Comparison of ENCODE assay signal across 9 cellular contexts in the genomic region with DNA sequence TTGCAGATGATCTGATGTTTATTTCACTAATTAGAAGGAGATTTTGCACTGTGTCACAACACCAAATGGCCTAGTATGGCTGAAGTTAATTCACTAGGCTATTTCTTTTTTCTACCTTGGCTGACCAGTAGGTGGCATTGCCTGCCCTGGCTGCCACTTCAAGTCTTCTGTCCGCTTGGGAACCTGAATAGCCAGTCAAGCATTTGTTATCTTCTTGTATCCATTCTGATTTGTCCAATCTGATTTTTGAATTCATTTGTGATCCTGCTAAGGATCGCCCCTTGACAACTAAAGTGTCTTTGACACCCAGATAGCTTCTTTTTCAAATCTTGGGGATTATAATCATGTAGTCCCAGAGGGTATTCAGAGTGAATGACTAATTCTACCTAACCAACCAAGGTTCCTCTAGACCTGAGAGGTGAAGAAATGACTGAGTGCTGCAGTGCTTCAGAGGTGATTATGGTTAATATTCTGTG.
A peak's percentile ranks its signal among the peaks of the same experiment; 100 is the strongest.
DNase-seq lines count a peak whose midpoint lies in the region; ATAC-seq, FAIRE-seq and TF ChIP-seq lines count a peak whose summit lies in the region.
"Had no signal": no experiment of that assay in that cellular context is flagged by ENCODE, and none has a peak within 500 bp of the region (broad histone marks: within the 10 kb centered on the region; RNA-seq: fewer than 3 reads in every experiment).

No MANE protein-coding gene starts in this region.

- no peak overlapping the region for H3K27ac Mint-ChIP-seq in activated CD4-positive, alpha-beta memory T cell treated with anti-CD3 and anti-CD28 coated beads, Interleukin-2, amount 10 ng/mL, durations not matched to agents 7 days and 5 days
- H3K27ac Mint-ChIP-seq in osteocyte (ENCODE audit: unreplicated experiment): no peak overlapping the region
- H3K27ac Mint-ChIP-seq: dendritic cell treated with granulocyte-macrophage colony-stimulating factor and Interleukin-4, amounts not matched to agents 40 ng/mL and 50 ng/mL, for 4 days had no signal

- no peaks in the 10 kb centered on the region for H3K9me3 Mint-ChIP-seq in activated CD4-positive, alpha-beta memory T cell treated with anti-CD3 and anti-CD28 coated beads, Interleukin-2, amount 10 ng/mL, durations not matched to agents 7 days and 5 days
- H3K9me3 Mint-ChIP-seq in osteocyte (ENCODE audit: unreplicated experiment): peaks cover 8% of the 10 kb centered on the region
- H3K9me3 Mint-ChIP-seq: dendritic cell treated with granulocyte-macrophage colony-stimulating factor and Interleukin-4, amounts not matched to agents 40 ng/mL and 50 ng/mL, for 4 days had no signal

- FAIRE-seq in frontal cortex (lab: Jason Lieb, UNC): peak; percentile 53

- POLR2A ChIA-PET in activated CD4-positive, alpha-beta memory T cell treated with anti-CD3 and anti-CD28 coated beads, Interleukin-2, amount 10 ng/mL, durations not matched to agents 7 days and 5 days (lab: Charles Lee): no interaction called here

- CTCF ChIA-PET in activated CD4-positive, alpha-beta memory T cell treated with anti-CD3 and anti-CD28 coated beads, Interleukin-2, amount 10 ng/mL, durations not matched to agents 7 days and 5 days (lab: Charles Lee): interaction anchor here (0.8 to 5.1 kb wide), 6 partner anchors 12 to 532 kb away, joined by 3 to 38 read pairs (median 4); no protein-coding TSS in a partner anchor

- ATAC-seq in GM19397 (IDR thresholded peaks at IDR 0.05; ENCODE audit: unreplicated experiment) (peak; percentile 63), HG03342 (IDR thresholded peaks at IDR 0.05; ENCODE audit: unreplicated experiment) (peak; percentile 80)

- H3K4me3 Mint-ChIP-seq in activated CD4-positive, alpha-beta memory T cell treated with anti-CD3 and anti-CD28 coated beads, Interleukin-2, amount 10 ng/mL, durations not matched to agents 7 days and 5 days: no peak overlapping the region
- H3K4me3 Mint-ChIP-seq in osteocyte (ENCODE audit: unreplicated experiment): no peak overlapping the region
- H3K4me3 Mint-ChIP-seq: dendritic cell treated with granulocyte-macrophage colony-stimulating factor and Interleukin-4, amounts not matched to agents 40 ng/mL and 50 ng/mL, for 4 days had no signal

- H3K27me3 Mint-ChIP-seq in activated CD4-positive, alpha-beta memory T cell treated with anti-CD3 and anti-CD28 coated beads, Interleukin-2, amount 10 ng/mL, durations not matched to agents 7 days and 5 days: peaks cover 19% of the 10 kb centered on the region
- H3K27me3 Mint-ChIP-seq in osteocyte (ENCODE audit: unreplicated experiment): peaks cover 33% of the 10 kb centered on the region
- H3K27me3 Mint-ChIP-seq: dendritic cell treated with granulocyte-macrophage colony-stimulating factor and Interleukin-4, amounts not matched to agents 40 ng/mL and 50 ng/mL, for 4 days had no signal

- peak; percentile 82 for DNase-seq in Daoy (ENCODE audit: low read depth)
- DNase-seq in NCI-H510A (lab: John Stamatoyannopoulos, UW): peak; percentile 39
- peak; percentile 38 for DNase-seq in activated CD4-positive, alpha-beta memory T cell treated with anti-CD3 and anti-CD28 coated beads, Interleukin-2, amount 10 ng/mL, durations not matched to agents 7 days and 5 days
- DNase-seq in frontal cortex (ENCODE audit: low spot score in 2 of 2): peak; percentile 15 to 28
- no peak for DNase-seq in osteocyte (ENCODE audit: extremely low spot score, unreplicated experiment)
- no peak for DNase-seq in OCI-M2 (lab: John Stamatoyannopoulos, UW; ENCODE audit: unreplicated experiment)

- peak; percentile 94 for TF ChIP-seq CTCF in osteocyte (IDR thresholded peaks at IDR 0.05)

- H3K4me1 Mint-ChIP-seq in activated CD4-positive, alpha-beta memory T cell treated with anti-CD3 and anti-CD28 coated beads, Interleukin-2, amount 10 ng/mL, durations not matched to agents 7 days and 5 days: peaks cover 19% of the 10 kb centered on the region
- peaks cover 2% of the 10 kb centered on the region for H3K4me1 Mint-ChIP-seq in osteocyte (ENCODE audit: unreplicated experiment)

- H3K36me3 Mint-ChIP-seq in activated CD4-positive, alpha-beta memory T cell treated with anti-CD3 and anti-CD28 coated beads, Interleukin-2, amount 10 ng/mL, durations not matched to agents 7 days and 5 days (ENCODE audit: low read depth): no peaks in the 10 kb centered on the region
- H3K36me3 Mint-ChIP-seq in osteocyte (ENCODE audit: unreplicated experiment): no peaks in the 10 kb centered on the region

Comparison
In these comparisons a context has a peak if more than half of its experiments do, and no peak if none do; other contexts are left out.
1. DNase-seq: peak in Daoy (single experiment), NCI-H510A (single experiment), activated CD4-positive, alpha-beta memory T cell treated with anti-CD3 and anti-CD28 coated beads, Interleukin-2, amount 10 ng/mL, durations not matched to agents 7 days and 5 days (single experiment) and frontal cortex (2 of 2); none in osteocyte (single experiment) and OCI-M2 (single experiment).